In genomic region chr12:56359851-56360767, GRCh38 we compare ENCODE assay signal across 8 cellular contexts. TPM values are rescaled to one million over a fixed set of nuclear protein-coding genes. Genes with fewer than 3 reads are reported as not detected.
A peak's percentile ranks its signal among the peaks of the same experiment; 100 is the strongest.
DNase-seq lines count a peak whose midpoint lies in the region; ATAC-seq and TF ChIP-seq lines count a peak whose summit lies in the region.

Gene STAT2 (minus strand): TSS chr12:56360107. CDS start chr12:56356571, 3,536 bp downstream.

- no peaks in the 10 kb centered on the region for H3K27me3 Mint-ChIP-seq in activated CD4-positive, alpha-beta T cell treated with anti-CD3 and anti-CD28 coated beads, Interleukin-2, amount 10 ng/mL, durations not matched to agents 24 days and 14 days

- peaks cover 15% of the 10 kb centered on the region for H3K36me3 Mint-ChIP-seq in activated CD4-positive, alpha-beta T cell treated with anti-CD3 and anti-CD28 coated beads, Interleukin-2, amount 10 ng/mL, durations not matched to agents 24 days and 14 days (ENCODE audit: low read depth)

- H3K9ac ChIP-seq in colonic mucosa (ENCODE audit: low read depth in 2 of 2, low read length in 2 of 2): peak within 1 kb of the TSS; percentile 82 to 95

- no peaks in the 10 kb centered on the region for H3K9me3 Mint-ChIP-seq in activated CD4-positive, alpha-beta T cell treated with anti-CD3 and anti-CD28 coated beads, Interleukin-2, amount 10 ng/mL, durations not matched to agents 24 days and 14 days

- H3K4me3 ChIP-seq in BJ (ENCODE audit: low read depth, low read length) (peak within 1 kb of the TSS; percentile 67), colonic mucosa (peak within 1 kb of the TSS; percentile 56)

- intact Hi-C loops in activated CD4-positive, alpha-beta T cell treated with anti-CD3 and anti-CD28 coated beads, Interleukin-2, amount 10 ng/mL, durations not matched to agents 24 days and 14 days (cut with micrococcal nuclease): loop anchor here (1.0 to 2.0 kb wide), 8 partner anchors 22 to 241 kb away; partner anchors contain the start of genes CS, IL23A, SPRYD4 and TIMELESS
- intact Hi-C loops in colonic mucosa (cut with DNase I): loop anchor here (5.0 kb wide), 1 partner anchor 87 kb away; the partner anchor contains the start of gene TIMELESS

- H3K4me3 Mint-ChIP-seq in activated CD4-positive, alpha-beta T cell treated with anti-CD3 and anti-CD28 coated beads, Interleukin-2, amount 10 ng/mL, durations not matched to agents 24 days and 14 days: peak within 1 kb of the TSS; percentile 94

- CTCF ChIA-PET in BJ (lab: Yijun Ruan, JAX): interaction anchor here (0.7 to 4.1 kb wide), 6 partner anchors 9 to 168 kb away, joined by 3 to 22 read pairs (median 6); partner anchors contain the start of gene PAN2

- DNase-seq in BJ (ENCODE audit: low read depth) (peak; percentile 100), NCI-H526 treated with DMSO at 0.1 percent for 48 hours (lab: John Stamatoyannopoulos, UW) (peak; percentile 96), colonic mucosa (peak; percentile 99), kidney tubule cell (ENCODE audit: low spot score) (peak; percentile 100)
- DNase-seq in activated CD4-positive, alpha-beta T cell treated with anti-CD3 and anti-CD28 coated beads, Interleukin-2, amount 10 ng/mL, durations not matched to agents 24 days and 14 days: peak; percentile 100
- DNase-seq in stimulated activated CD4-positive, alpha-beta T cell treated with anti-CD3 and anti-CD28 coated beads, Interleukin-1b, Interleukin-23, amount 100 ng/mL, for 24 hours (ENCODE audit: low read depth in 4 of 4, low spot score in 1 of 4): peak; percentile 92 to 99 (median 95)

- peaks cover 5% of the 10 kb centered on the region for H3K4me1 ChIP-seq in colonic mucosa

- no peaks in the 10 kb centered on the region for H3K9me3 ChIP-seq in colonic mucosa

- H3K36me3 ChIP-seq in BJ (ENCODE audit: control insufficient read depth, insufficient read depth, low read length) (peaks cover 11% of the 10 kb centered on the region), colonic mucosa (peaks cover 12% of the 10 kb centered on the region)

- POLR2A ChIA-PET in BJ (lab: Charles Lee): interaction anchor here (0.5 to 1.0 kb wide), 5 partner anchors 11 to 237 kb away, joined by 3 to 9 read pairs (median 3); no protein-coding TSS in a partner anchor

- H3K4me1 Mint-ChIP-seq in activated CD4-positive, alpha-beta T cell treated with anti-CD3 and anti-CD28 coated beads, Interleukin-2, amount 10 ng/mL, durations not matched to agents 24 days and 14 days: peaks cover 31% of the 10 kb centered on the region

- H3K27me3 ChIP-seq in BJ (ENCODE audit: control insufficient read depth, insufficient read depth, low read length) (no peaks in the 10 kb centered on the region), colonic mucosa (no peaks in the 10 kb centered on the region)

- H3K27ac Mint-ChIP-seq in activated CD4-positive, alpha-beta T cell treated with anti-CD3 and anti-CD28 coated beads, Interleukin-2, amount 10 ng/mL, durations not matched to agents 24 days and 14 days: peak within 1 kb of the TSS; percentile 95

- peak; percentile 96 for ATAC-seq in GM19324 (IDR thresholded peaks at IDR 0.05; ENCODE audit: low FRiP score, unreplicated experiment)
- ATAC-seq in HG03469 (IDR thresholded peaks at IDR 0.05; ENCODE audit: unreplicated experiment): peak; percentile 90

- TF ChIP-seq CTCF in BJ (IDR thresholded peaks at IDR 0.05; ENCODE audit: insufficient read depth, low read depth, low read length) (no peak), colonic mucosa (IDR thresholded peaks at IDR 0.05) (no peak)

- H3K27ac ChIP-seq in colonic mucosa: peak within 1 kb of the TSS; percentile 91

RNA-seq across cellular contexts. Expression of gene STAT2, which starts in this region (rescaled TPM):
- polyA plus RNA-seq in BJ (2011; rRNA removed): 154 TPM in 2 replicates
- polyA minus RNA-seq in BJ (2011; rRNA and poly(A)+ RNA removed): 142 and 201 TPM in 2 replicates
- 64.9 and 68.4 TPM in 2 replicates for total RNA-seq in activated CD4-positive, alpha-beta T cell treated with anti-CD3 and anti-CD28 coated beads, Interleukin-2, amount 10 ng/mL, durations not matched to agents 24 days and 14 days
- 10 to 100 TPM; 62.6 to 63.2 TPM for total RNA-seq in colonic mucosa

Comparison
In these comparisons a context has a peak if more than half of its experiments do, and no peak if none do; other contexts are left out.
1. Peak in every context shown above with its lines: DNase-seq, ATAC-seq, H3K4me3 ChIP-seq and H3K27ac ChIP-seq.